ENCODE assay signal across 14 cellular contexts in the genomic region with DNA sequence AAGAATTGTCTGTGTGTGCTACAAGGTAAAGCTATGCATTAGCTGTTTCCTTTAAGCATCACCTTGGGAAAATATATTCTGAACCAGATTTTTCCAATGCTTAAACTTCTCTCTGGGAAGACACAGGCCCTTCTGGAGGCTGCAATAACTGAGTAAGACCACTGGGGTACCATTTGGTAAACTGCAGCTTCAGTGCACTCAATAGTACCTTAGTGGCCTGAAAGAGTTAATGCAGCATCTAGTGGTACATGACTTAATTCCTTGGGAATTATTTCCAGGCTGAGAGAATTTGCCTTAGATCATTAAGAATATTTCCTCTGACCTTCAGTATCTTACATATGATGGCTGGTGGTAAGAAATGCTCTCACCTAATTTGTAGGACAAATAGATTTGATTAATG.
DNase-seq lines count a peak whose midpoint lies in the region; ATAC-seq and TF ChIP-seq lines count a peak whose summit lies in the region.
"Had no signal": no experiment of that assay in that cellular context is flagged by ENCODE, and none has a peak within 500 bp of the region (broad histone marks: within the 10 kb centered on the region; RNA-seq: fewer than 3 reads in every experiment).

No MANE protein-coding gene starts in this region.

- no peak for TF ChIP-seq POLR2A in uterus (IDR thresholded peaks at IDR 0.05)

- no peaks in the 10 kb centered on the region for H3K9me3 ChIP-seq in uterus
- H3K9me3 ChIP-seq in naive thymus-derived CD4-positive, alpha-beta T cell (ENCODE audit: control insufficient read depth in 2 of 3, low read length in 3 of 3) = no peaks in the 10 kb centered on the region
- H3K9me3 ChIP-seq: BLaER1, psoas muscle had no signal

- H3K4me3 ChIP-seq in epithelial cell of esophagus (ENCODE audit: low read length) (no peak overlapping the region), uterus (no peak overlapping the region)
- no peak overlapping the region for H3K4me3 ChIP-seq in naive thymus-derived CD4-positive, alpha-beta T cell (ENCODE audit: low read length)
- H3K4me3 ChIP-seq: BLaER1, psoas muscle had no signal

- H3K36me3 Mint-ChIP-seq in activated T-cell treated with anti-CD3 and anti-CD28 coated beads, Interleukin-2, amount 50 U/mL, for 24 hours (ENCODE audit: low read depth) = no peaks in the 10 kb centered on the region
- H3K36me3 Mint-ChIP-seq in naive thymus-derived CD4-positive, alpha-beta T cell = no peaks in the 10 kb centered on the region

- no peaks in the 10 kb centered on the region for H3K27me3 ChIP-seq in uterus
- H3K27me3 ChIP-seq in naive thymus-derived CD4-positive, alpha-beta T cell (ENCODE audit: control insufficient read depth in 2 of 2, insufficient read depth in 2 of 2, low read length in 2 of 2) = no peaks in the 10 kb centered on the region
- H3K27me3 ChIP-seq: BLaER1 had no signal

- ATAC-seq in GM21360 (IDR thresholded peaks at IDR 0.05; ENCODE audit: unreplicated experiment) (peak; percentile 68), left cardiac atrium (no peak)
- ATAC-seq in naive thymus-derived CD4-positive, alpha-beta T cell = no peak
- ATAC-seq: left lobe of liver, psoas muscle had no signal

- no peak overlapping the region for H3K27ac ChIP-seq in uterus
- no peak overlapping the region for H3K27ac ChIP-seq in naive thymus-derived CD4-positive, alpha-beta T cell (ENCODE audit: low read depth, low read length)
- H3K27ac ChIP-seq: BLaER1, psoas muscle had no signal

- in situ Hi-C loops in ACHN (cut with HindIII; ENCODE audit: low pct_ligation_motif_present, low pct_unique_long_range_greater_than_20kb, low sequenced_read_pairs) = no loop called here

- intact Hi-C loops in left cardiac atrium (cut with DNase I) = no loop called here
- intact Hi-C loops in uterus (cut with DNase I; ENCODE audit: low total_unique reads) = no loop called here
- intact Hi-C loops in naive thymus-derived CD4-positive, alpha-beta T cell (cut with micrococcal nuclease) = no loop called here

- no peak overlapping the region for H3K27ac Mint-ChIP-seq in activated T-cell treated with anti-CD3 and anti-CD28 coated beads, Interleukin-2, amount 50 U/mL, for 24 hours
- no peak overlapping the region for H3K27ac Mint-ChIP-seq in naive thymus-derived CD4-positive, alpha-beta T cell
- H3K27ac Mint-ChIP-seq: activated B cell treated with CpG ODN at 0.5 μM for 24 hours; activated naive CD4-positive, alpha-beta T cell treated with anti-CD3 and anti-CD28 coated beads for 36 hours had no signal

- DNase-seq in ACHN (peak; percentile 2), NAMALWA (ENCODE audit: low spot score) (peak; percentile 33), epithelial cell of esophagus (ENCODE audit: low read depth) (no peak), left cardiac atrium (no peak), uterus (no peak)
- DNase-seq in activated T-cell treated with anti-CD3 and anti-CD28 coated beads, Interleukin-2, amount 50 U/mL, for 24 hours = no peak
- DNase-seq in naive thymus-derived CD4-positive, alpha-beta T cell = no peak
- DNase-seq: activated B cell treated with CpG ODN at 0.5 μM for 24 hours; activated naive CD4-positive, alpha-beta T cell treated with anti-CD3 and anti-CD28 coated beads for 36 hours; NCI-H446; psoas muscle had no signal

- peak; percentile 25 for TF ChIP-seq CTCF in epithelial cell of esophagus (IDR thresholded peaks at IDR 0.05; ENCODE audit: insufficient read depth, low read depth, low read length, missing control alignments)
- no peak for TF ChIP-seq CTCF in uterus (IDR thresholded peaks at IDR 0.05)

- POLR2A ChIA-PET in naive thymus-derived CD4-positive, alpha-beta T cell (lab: Charles Lee) = no interaction called here

- CTCF ChIA-PET in naive thymus-derived CD4-positive, alpha-beta T cell (lab: Charles Lee) = no interaction called here

- H3K9me3 Mint-ChIP-seq in activated T-cell treated with anti-CD3 and anti-CD28 coated beads, Interleukin-2, amount 50 U/mL, for 24 hours = peaks cover 24% of the 10 kb centered on the region
- peaks cover 0 to 20% (median 13%) of the 10 kb centered on the region in 11 donors for H3K9me3 Mint-ChIP-seq in naive thymus-derived CD4-positive, alpha-beta T cell
- H3K9me3 Mint-ChIP-seq: activated B cell treated with CpG ODN at 0.5 μM for 24 hours had no signal

- H3K27me3 Mint-ChIP-seq in activated T-cell treated with anti-CD3 and anti-CD28 coated beads, Interleukin-2, amount 50 U/mL, for 24 hours = no peaks in the 10 kb centered on the region
- no peaks in the 10 kb centered on the region for H3K27me3 Mint-ChIP-seq in naive thymus-derived CD4-positive, alpha-beta T cell
- H3K27me3 Mint-ChIP-seq: activated B cell treated with CpG ODN at 0.5 μM for 24 hours had no signal

- no peaks in the 10 kb centered on the region for H3K4me1 Mint-ChIP-seq in activated T-cell treated with anti-CD3 and anti-CD28 coated beads, Interleukin-2, amount 50 U/mL, for 24 hours (ENCODE audit: low read depth)
- no peaks in the 10 kb centered on the region for H3K4me1 Mint-ChIP-seq in naive thymus-derived CD4-positive, alpha-beta T cell
- H3K4me1 Mint-ChIP-seq: activated B cell treated with CpG ODN at 0.5 μM for 24 hours had no signal

- no peaks in the 10 kb centered on the region for H3K36me3 ChIP-seq in uterus
- H3K36me3 ChIP-seq in naive thymus-derived CD4-positive, alpha-beta T cell (ENCODE audit: control insufficient read depth in 2 of 3, insufficient read depth in 3 of 3, low read length in 3 of 3) = no peaks in the 10 kb centered on the region
- H3K36me3 ChIP-seq: BLaER1 had no signal

- H3K4me1 ChIP-seq in uterus = peaks cover 0 to 3% of the 10 kb centered on the region in 2 donors
- H3K4me1 ChIP-seq in naive thymus-derived CD4-positive, alpha-beta T cell (ENCODE audit: control insufficient read depth in 2 of 2, insufficient read depth in 2 of 2, low read length in 2 of 2) = no peaks in the 10 kb centered on the region
- H3K4me1 ChIP-seq: psoas muscle had no signal

- no peak overlapping the region for H3K4me3 Mint-ChIP-seq in activated T-cell treated with anti-CD3 and anti-CD28 coated beads, Interleukin-2, amount 50 U/mL, for 24 hours
- no peak overlapping the region for H3K4me3 Mint-ChIP-seq in naive thymus-derived CD4-positive, alpha-beta T cell
- H3K4me3 Mint-ChIP-seq: activated B cell treated with CpG ODN at 0.5 μM for 24 hours; activated naive CD4-positive, alpha-beta T cell treated with anti-CD3 and anti-CD28 coated beads for 36 hours had no signal

Comparison
In these comparisons a context has a peak if more than half of its experiments do, and no peak if none do; other contexts are left out.
1. DNase-seq: peak in ACHN (single experiment) and NAMALWA (single experiment); none in epithelial cell of esophagus (single experiment), left cardiac atrium (single experiment), activated T-cell treated with anti-CD3 and anti-CD28 coated beads, Interleukin-2, amount 50 U/mL, for 24 hours (single experiment), uterus (0 of 2) and naive thymus-derived CD4-positive, alpha-beta T cell (0 of 9).